Comparison of ENCODE assay signal across 2 cellular contexts in genomic region chr16:68754117-68754792, GRCh38.
TF ChIP-seq lines count a peak whose summit lies in the region.

No MANE protein-coding gene starts in this region.

TF ChIP-seq in HepG2, 621 proteins besides CTCF, POLR2A, EP300 and RAD21:
- TF ChIP-seq ZNF674 (CRISPR knock-in tag; IDR thresholded peaks at IDR 0.05; ENCODE audit: low read depth) (no peak), ZKSCAN5 (CRISPR knock-in tag; IDR thresholded peaks at IDR 0.05) (no peak), FOXA1 (IDR thresholded peaks at IDR 0.05) (no peak), FOXA1 (CRISPR knock-in tag; IDR thresholded peaks at IDR 0.05) (no peak), ZNF691 (CRISPR knock-in tag; IDR thresholded peaks at IDR 0.05; ENCODE audit: borderline replicate concordance, low read depth) (peak; percentile 86), ZMAT5 (CRISPR knock-in tag; IDR thresholded peaks at IDR 0.05; ENCODE audit: borderline replicate concordance, low read depth) (no peak), NR2F6 (IDR thresholded peaks at IDR 0.05) (no peak), NR2F6 (CRISPR knock-in tag; IDR thresholded peaks at IDR 0.05) (0 out of 2 replicates have a peak, but pooled peaks have one; percentile 7), ZNF850 (CRISPR knock-in tag; conservative IDR thresholded peaks at IDR 0.05) (no peak), ZNF280B (CRISPR knock-in tag; IDR thresholded peaks at IDR 0.05; ENCODE audit: borderline replicate concordance) (no peak), ZNF121 (CRISPR knock-in tag; IDR thresholded peaks at IDR 0.05) (peak; percentile 55; the same call in 1 of the 2 replicates), ZNF34 (CRISPR knock-in tag; IDR thresholded peaks at IDR 0.05; ENCODE audit: borderline replicate concordance) (no peak)
- TF ChIP-seq, protein P1, sequence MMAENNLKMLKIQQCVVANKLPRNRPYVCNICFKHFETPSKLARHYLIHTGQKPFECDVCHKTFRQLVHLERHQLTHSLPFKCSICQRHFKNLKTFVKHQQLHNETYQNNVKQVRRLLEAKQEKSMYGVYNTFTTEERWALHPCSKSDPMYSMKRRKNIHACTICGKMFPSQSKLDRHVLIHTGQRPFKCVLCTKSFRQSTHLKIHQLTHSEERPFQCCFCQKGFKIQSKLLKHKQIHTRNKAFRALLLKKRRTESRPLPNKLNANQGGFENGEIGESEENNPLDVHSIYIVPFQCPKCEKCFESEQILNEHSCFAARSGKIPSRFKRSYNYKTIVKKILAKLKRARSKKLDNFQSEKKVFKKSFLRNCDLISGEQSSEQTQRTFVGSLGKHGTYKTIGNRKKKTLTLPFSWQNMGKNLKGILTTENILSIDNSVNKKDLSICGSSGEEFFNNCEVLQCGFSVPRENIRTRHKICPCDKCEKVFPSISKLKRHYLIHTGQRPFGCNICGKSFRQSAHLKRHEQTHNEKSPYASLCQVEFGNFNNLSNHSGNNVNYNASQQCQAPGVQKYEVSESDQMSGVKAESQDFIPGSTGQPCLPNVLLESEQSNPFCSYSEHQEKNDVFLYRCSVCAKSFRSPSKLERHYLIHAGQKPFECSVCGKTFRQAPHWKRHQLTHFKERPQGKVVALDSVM (CRISPR knock-in tag; IDR thresholded peaks at IDR 0.05) = peak; percentile 41; the same call in 1 of the 2 replicates
- TF ChIP-seq, protein P2, sequence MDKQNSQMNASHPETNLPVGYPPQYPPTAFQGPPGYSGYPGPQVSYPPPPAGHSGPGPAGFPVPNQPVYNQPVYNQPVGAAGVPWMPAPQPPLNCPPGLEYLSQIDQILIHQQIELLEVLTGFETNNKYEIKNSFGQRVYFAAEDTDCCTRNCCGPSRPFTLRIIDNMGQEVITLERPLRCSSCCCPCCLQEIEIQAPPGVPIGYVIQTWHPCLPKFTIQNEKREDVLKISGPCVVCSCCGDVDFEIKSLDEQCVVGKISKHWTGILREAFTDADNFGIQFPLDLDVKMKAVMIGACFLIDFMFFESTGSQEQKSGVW (CRISPR knock-in tag; IDR thresholded peaks at IDR 0.05; ENCODE audit: borderline replicate concordance) = no peak
- TF ChIP-seq, protein P3, sequence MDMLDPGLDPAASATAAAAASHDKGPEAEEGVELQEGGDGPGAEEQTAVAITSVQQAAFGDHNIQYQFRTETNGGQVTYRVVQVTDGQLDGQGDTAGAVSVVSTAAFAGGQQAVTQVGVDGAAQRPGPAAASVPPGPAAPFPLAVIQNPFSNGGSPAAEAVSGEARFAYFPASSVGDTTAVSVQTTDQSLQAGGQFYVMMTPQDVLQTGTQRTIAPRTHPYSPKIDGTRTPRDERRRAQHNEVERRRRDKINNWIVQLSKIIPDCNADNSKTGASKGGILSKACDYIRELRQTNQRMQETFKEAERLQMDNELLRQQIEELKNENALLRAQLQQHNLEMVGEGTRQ (IDR thresholded peaks at IDR 0.05; ENCODE audit: low read depth, low read length) = no peak
- TF ChIP-seq, protein P3 (CRISPR knock-in tag; IDR thresholded peaks at IDR 0.05; ENCODE audit: borderline replicate concordance) = 0 out of 2 replicates have a peak, but pooled peaks have one; percentile 20

TF ChIP-seq in GM12878, 131 proteins besides CTCF, POLR2A, EP300 and RAD21:
- TF ChIP-seq IKZF1 (conservative IDR thresholded peaks at IDR 0.05) (no peak), RBBP5 (conservative IDR thresholded peaks at IDR 0.05) (no peak), ZBTB40 (IDR thresholded peaks at IDR 0.05; ENCODE audit: borderline replicate concordance) (no peak), ZNF622 (IDR thresholded peaks at IDR 0.05) (no peak), ATF3 (IDR thresholded peaks at IDR 0.05; ENCODE audit: borderline replicate concordance, extremely low read depth, low read depth, low read length) (no peak), NR2F1 (conservative IDR thresholded peaks at IDR 0.05) (peak; percentile 87)
- TF ChIP-seq, protein P4, sequence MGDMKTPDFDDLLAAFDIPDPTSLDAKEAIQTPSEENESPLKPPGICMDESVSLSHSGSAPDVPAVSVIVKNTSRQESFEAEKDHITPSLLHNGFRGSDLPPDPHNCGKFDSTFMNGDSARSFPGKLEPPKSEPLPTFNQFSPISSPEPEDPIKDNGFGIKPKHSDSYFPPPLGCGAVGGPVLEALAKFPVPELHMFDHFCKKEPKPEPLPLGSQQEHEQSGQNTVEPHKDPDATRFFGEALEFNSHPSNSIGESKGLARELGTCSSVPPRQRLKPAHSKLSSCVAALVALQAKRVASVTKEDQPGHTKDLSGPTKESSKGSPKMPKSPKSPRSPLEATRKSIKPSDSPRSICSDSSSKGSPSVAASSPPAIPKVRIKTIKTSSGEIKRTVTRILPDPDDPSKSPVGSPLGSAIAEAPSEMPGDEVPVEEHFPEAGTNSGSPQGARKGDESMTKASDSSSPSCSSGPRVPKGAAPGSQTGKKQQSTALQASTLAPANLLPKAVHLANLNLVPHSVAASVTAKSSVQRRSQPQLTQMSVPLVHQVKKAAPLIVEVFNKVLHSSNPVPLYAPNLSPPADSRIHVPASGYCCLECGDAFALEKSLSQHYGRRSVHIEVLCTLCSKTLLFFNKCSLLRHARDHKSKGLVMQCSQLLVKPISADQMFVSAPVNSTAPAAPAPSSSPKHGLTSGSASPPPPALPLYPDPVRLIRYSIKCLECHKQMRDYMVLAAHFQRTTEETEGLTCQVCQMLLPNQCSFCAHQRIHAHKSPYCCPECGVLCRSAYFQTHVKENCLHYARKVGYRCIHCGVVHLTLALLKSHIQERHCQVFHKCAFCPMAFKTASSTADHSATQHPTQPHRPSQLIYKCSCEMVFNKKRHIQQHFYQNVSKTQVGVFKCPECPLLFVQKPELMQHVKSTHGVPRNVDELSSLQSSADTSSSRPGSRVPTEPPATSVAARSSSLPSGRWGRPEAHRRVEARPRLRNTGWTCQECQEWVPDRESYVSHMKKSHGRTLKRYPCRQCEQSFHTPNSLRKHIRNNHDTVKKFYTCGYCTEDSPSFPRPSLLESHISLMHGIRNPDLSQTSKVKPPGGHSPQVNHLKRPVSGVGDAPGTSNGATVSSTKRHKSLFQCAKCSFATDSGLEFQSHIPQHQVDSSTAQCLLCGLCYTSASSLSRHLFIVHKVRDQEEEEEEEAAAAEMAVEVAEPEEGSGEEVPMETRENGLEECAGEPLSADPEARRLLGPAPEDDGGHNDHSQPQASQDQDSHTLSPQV (IDR thresholded peaks at IDR 0.05) = no peak
- TF ChIP-seq, protein P3 (IDR thresholded peaks at IDR 0.05; ENCODE audit: borderline replicate concordance, low read depth, low read length) = no peak
